ENCODE assay signal across 1 cellular context in the genomic region with DNA sequence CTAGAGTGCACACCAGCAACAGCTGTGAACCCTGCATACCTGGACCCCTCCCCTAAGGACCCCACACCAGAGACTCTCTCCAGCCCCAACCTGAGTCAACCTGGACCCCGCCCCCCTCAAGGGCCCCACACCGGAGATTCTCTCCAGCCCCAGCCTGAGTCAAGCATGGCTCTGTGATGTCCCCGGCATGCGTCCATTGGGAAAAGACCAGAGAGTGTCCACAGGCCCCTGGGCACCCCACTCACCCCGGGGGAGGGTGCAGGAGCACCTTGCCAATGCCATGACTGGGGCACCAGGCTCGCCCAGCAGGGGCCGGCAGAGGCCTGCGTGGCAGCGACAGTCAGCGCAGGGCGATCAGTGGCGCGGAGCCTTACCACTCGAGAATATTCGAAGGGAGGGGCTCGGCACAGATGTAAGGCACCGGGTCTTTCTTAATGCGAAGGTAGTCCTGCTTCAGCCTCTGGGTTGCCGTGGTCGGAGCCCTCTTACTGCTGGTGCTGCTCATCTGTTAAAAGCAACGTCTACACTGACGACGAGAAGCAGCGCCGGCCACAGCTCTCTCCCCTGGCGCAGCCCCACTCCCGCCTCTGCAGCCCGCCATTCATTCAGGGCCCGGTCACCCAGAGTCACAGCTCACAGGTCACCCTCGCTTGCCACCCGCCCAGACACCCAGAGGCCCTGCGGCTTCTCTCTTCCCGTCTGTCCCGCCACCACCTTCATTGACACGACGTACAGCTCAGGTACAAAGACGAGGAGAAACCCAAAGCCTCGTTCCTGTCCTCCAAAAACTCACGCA.
A peak's percentile ranks its signal among the peaks of the same experiment; 100 is the strongest.
TF ChIP-seq lines count a peak whose summit lies in the region.

No MANE protein-coding gene starts in this region.

TF ChIP-seq in HepG2, 621 proteins besides CTCF, POLR2A, EP300 and RAD21:
- TF ChIP-seq RBFOX2 (IDR thresholded peaks at IDR 0.05; ENCODE audit: low read depth, low read length) = peak; percentile 42; the same call in 1 of the 2 replicates
- TF ChIP-seq AGO2 (optimal IDR thresholded peaks at IDR 0.05; ENCODE audit: low read depth, low read length) = peak; percentile 68
- TF ChIP-seq ZBTB8A (CRISPR knock-in tag; IDR thresholded peaks at IDR 0.05; ENCODE audit: borderline replicate concordance, low read depth) = no peak
